25 cellular contexts compared by ENCODE assay signal in genomic region chr2:216870508-216871332, GRCh38. TPM values are rescaled to one million over a fixed set of nuclear protein-coding genes. Genes with fewer than 3 reads are reported as not detected.
A peak's percentile ranks its signal among the peaks of the same experiment; 100 is the strongest.
DNase-seq lines count a peak whose midpoint lies in the region; ATAC-seq, FAIRE-seq and TF ChIP-seq lines count a peak whose summit lies in the region.
"Had no signal": no experiment of that assay in that cellular context is flagged by ENCODE, and none has a peak within 500 bp of the region (broad histone marks: within the 10 kb centered on the region; RNA-seq: fewer than 3 reads in every experiment).

No MANE protein-coding gene starts in this region.

- no peak overlapping the region for H3K4me3 ChIP-seq in K562
- H3K4me3 ChIP-seq in HepG2 (replicated peaks in 1 of 3; ENCODE audit: insufficient read depth in 1 of 3, low read depth in 2 of 3, low read length in 3 of 3) = peak overlapping the region in 1 of 3 experiments; percentile 21; a peak in 1 of 6 replicates
- H3K4me3 ChIP-seq: GM12878, HAP-1 had no signal

- H3K27me3 Mint-ChIP-seq in nephron progenitor cell (ENCODE audit: low read depth, poor library complexity) (peaks cover 4% of the 10 kb centered on the region), type B pancreatic cell (no peaks in the 10 kb centered on the region)
- H3K27me3 Mint-ChIP-seq: CD4-positive, CD25-positive, alpha-beta regulatory T cell had no signal

- H3K9me3 ChIP-seq in K562 (replicated peaks; ENCODE audit: control insufficient read depth, insufficient read depth, low read depth, low read length) (no peaks in the 10 kb centered on the region), HepG2 (ENCODE audit: low read length) (no peaks in the 10 kb centered on the region)
- H3K9me3 ChIP-seq: HAP-1 had no signal

- POLR2A ChIA-PET in K562 (lab: Yijun Ruan, JAX) = no interaction called here
- POLR2A ChIA-PET in HepG2 (lab: Yijun Ruan, JAX) = no interaction called here

- DNase-seq in K562 (ENCODE audit: extremely low read depth in 1 of 4, low spot score in 3 of 4) (no peak), HepG2 (ENCODE audit: low spot score) (no peak), nephron progenitor cell (no peak), type B pancreatic cell (ENCODE audit: extremely low spot score, unreplicated experiment) (no peak), foreskin keratinocyte (no peak), NCI-H82 (lab: John Stamatoyannopoulos, UW) (no peak)
- DNase-seq in activated CD4-positive, alpha-beta T cell treated with anti-CD3 and anti-CD28 coated beads for 4 hours = no peak
- DNase-seq: C1 segment of cervical spinal cord; CD4-positive, CD25-positive, alpha-beta regulatory T cell; CD8-positive, alpha-beta T cell; DMS 273 treated with DMSO at 0.1 percent for 48 hours; DMS79; EL; GDM1; GOT3; HFFc6 had no signal

- no peak for TF ChIP-seq CTCF in K562 (IDR thresholded peaks at IDR 0.05 in 2 of 3, conservative IDR thresholded peaks at IDR 0.05 in 1 of 3; ENCODE audit: insufficient read depth in 2 of 3, low read depth in 1 of 3, low read length in 3 of 3)
- TF ChIP-seq CTCF in HepG2 (CRISPR knock-in tag; IDR thresholded peaks at IDR 0.05) = no peak
- no peak for TF ChIP-seq CTCF in nephron progenitor cell (IDR thresholded peaks at IDR 0.05)
- no peak for TF ChIP-seq CTCF in type B pancreatic cell (conservative IDR thresholded peaks at IDR 0.05)
- no peak for TF ChIP-seq CTCF in foreskin keratinocyte (conservative IDR thresholded peaks at IDR 0.05)

- H3K27ac ChIP-seq in K562 (ENCODE audit: extremely low read depth, low read depth, low read length) (no peak overlapping the region), HepG2 (ENCODE audit: extremely low read length, insufficient read depth, low read length) (peak overlapping the region; percentile 68), foreskin keratinocyte (no peak overlapping the region)

- in situ Hi-C loops in K562 (cut with MboI) = no loop called here
- in situ Hi-C loops in HepG2 (cut with HindIII; ENCODE audit: extremely low pct_ligation_motif_present, low pct_unique_long_range_greater_than_20kb) = no loop called here

- H3K4me1 ChIP-seq in K562 (replicated peaks in 1 of 2; ENCODE audit: control insufficient read depth in 2 of 2, insufficient read depth in 2 of 2, low read length in 2 of 2) = no peaks in the 10 kb centered on the region
- peaks cover 27% of the 10 kb centered on the region for H3K4me1 ChIP-seq in HepG2 (ENCODE audit: insufficient read depth, low read length)
- H3K4me1 ChIP-seq in foreskin keratinocyte = no peaks in the 10 kb centered on the region
- H3K4me1 ChIP-seq: HAP-1 had no signal

- TF ChIP-seq POLR2A in K562 (conservative IDR thresholded peaks at IDR 0.05) (no peak), HepG2 (IDR thresholded peaks at IDR 0.05; ENCODE audit: insufficient read depth in 1 of 2, low read depth in 2 of 2, low read length in 2 of 2) (no peak)

- BruUV-seq in K562 (replicated peaks; lab: Mats Ljungman, UMichigan) (no TSS peak), HepG2 (replicated peaks; lab: Mats Ljungman, UMichigan) (TSS peak; percentile 87)

- WGBS in K562 (ENCODE audit: insufficient coverage, low coverage, missing lambda C conversion rate) = 15% methylated on average over 3 of the region's 3 CpGs
- 65% methylated on average over 3 of the region's 3 CpGs for WGBS in HepG2 (ENCODE audit: low lambda C conversion rate)

- no peak overlapping the region for H3K9ac ChIP-seq in K562 (ENCODE audit: insufficient read depth in 1 of 2, low read depth in 2 of 2, low read length in 2 of 2)
- H3K9ac ChIP-seq in HepG2 (ENCODE audit: insufficient read depth, low read depth, low read length) = peak overlapping the region; percentile 55

- H3K9me3 Mint-ChIP-seq in nephron progenitor cell (peaks cover 25% of the 10 kb centered on the region), type B pancreatic cell (peaks cover 10% of the 10 kb centered on the region)
- H3K9me3 Mint-ChIP-seq: CD4-positive, CD25-positive, alpha-beta regulatory T cell; CD8-positive, alpha-beta T cell; HFFc6 had no signal

- no peak for FAIRE-seq in K562 (lab: Jason Lieb, UNC)
- no peak for FAIRE-seq in HepG2 (lab: Jason Lieb, UNC)
- FAIRE-seq: D721Med, GM12878, GM19239, H54 had no signal

- no peak for ATAC-seq in K562
- peak; percentile 71 for ATAC-seq in HepG2
- no peak for ATAC-seq in foreskin keratinocyte
- ATAC-seq in GM19328 (IDR thresholded peaks at IDR 0.05; ENCODE audit: unreplicated experiment) = no peak
- ATAC-seq: CD8-positive, alpha-beta T cell; GM12878 had no signal

- H3K36me3 ChIP-seq in K562 (ENCODE audit: control insufficient read depth, insufficient read depth, low read length) (no peaks in the 10 kb centered on the region), HepG2 (replicated peaks in 1 of 2; ENCODE audit: control insufficient read depth in 1 of 2, insufficient read depth in 2 of 2, low read length in 2 of 2) (no peaks in the 10 kb centered on the region)
- H3K36me3 ChIP-seq: HAP-1 had no signal

- H3K4me1 Mint-ChIP-seq in nephron progenitor cell (peaks cover 5% of the 10 kb centered on the region), type B pancreatic cell (ENCODE audit: unreplicated experiment) (no peaks in the 10 kb centered on the region)
- H3K4me1 Mint-ChIP-seq: CD4-positive, CD25-positive, alpha-beta regulatory T cell had no signal

- H3K4me2 ChIP-seq in K562 (ENCODE audit: insufficient read depth, low read length) = no peak overlapping the region
- H3K4me2 ChIP-seq in HepG2 (ENCODE audit: low read depth, low read length) = peak overlapping the region; percentile 45

- intact Hi-C loops in K562 (cut with micrococcal nuclease) (loop anchor here (10.0 kb wide), 1 partner anchor 294 kb away; no protein-coding TSS in a partner anchor), HepG2 (cut with micrococcal nuclease; ENCODE audit: unreplicated experiment) (no loop called here)

- H3K27ac Mint-ChIP-seq in nephron progenitor cell = no peak overlapping the region
- H3K27ac Mint-ChIP-seq in type B pancreatic cell = peak overlapping the region; percentile 24
- H3K27ac Mint-ChIP-seq: CD4-positive, CD25-positive, alpha-beta regulatory T cell; CD8-positive, alpha-beta T cell; HFFc6 had no signal

- H3K27me3 ChIP-seq in K562 (ENCODE audit: control insufficient read depth in 2 of 2, insufficient read depth in 2 of 2, low read length in 2 of 2) (no peaks in the 10 kb centered on the region), HepG2 (ENCODE audit: control insufficient read depth in 1 of 2, insufficient read depth in 2 of 2, low read length in 2 of 2) (no peaks in the 10 kb centered on the region), foreskin keratinocyte (no peaks in the 10 kb centered on the region)

- CTCF ChIA-PET in K562 (lab: Yijun Ruan, JAX; ENCODE audit: low intra/inter-chr PET ratio) (no interaction called here), HepG2 (lab: Yijun Ruan, JAX; ENCODE audit: low intra/inter-chr PET ratio, low total read pairs) (no interaction called here)

- peak overlapping the region; percentile 21 for H3K4me3 Mint-ChIP-seq in nephron progenitor cell
- no peak overlapping the region for H3K4me3 Mint-ChIP-seq in type B pancreatic cell
- H3K4me3 Mint-ChIP-seq: CD4-positive, CD25-positive, alpha-beta regulatory T cell; CD8-positive, alpha-beta T cell; HFFc6 had no signal

- H3K36me3 Mint-ChIP-seq in nephron progenitor cell (ENCODE audit: low read depth) = peaks cover 18% of the 10 kb centered on the region
- no peaks in the 10 kb centered on the region for H3K36me3 Mint-ChIP-seq in type B pancreatic cell
- H3K36me3 Mint-ChIP-seq: CD4-positive, CD25-positive, alpha-beta regulatory T cell; CD8-positive, alpha-beta T cell had no signal

- TF ChIP-seq EP300 in K562 (IDR thresholded peaks at IDR 0.05; ENCODE audit: low read length) = no peak
- no peak for TF ChIP-seq EP300 in HepG2 (IDR thresholded peaks at IDR 0.05; ENCODE audit: low read depth in 2 of 2, low read length in 2 of 2)
- no peak for TF ChIP-seq EP300 in HepG2 (CRISPR knock-in tag; IDR thresholded peaks at IDR 0.05; ENCODE audit: borderline replicate concordance)

- H4K20me1 ChIP-seq in K562 (replicated peaks; ENCODE audit: control insufficient read depth, insufficient read depth, low read length) = no peaks in the 10 kb centered on the region
- no peaks in the 10 kb centered on the region for H4K20me1 ChIP-seq in HepG2 (ENCODE audit: insufficient read depth, low read length)

- no peaks in the 10 kb centered on the region for H3K79me2 ChIP-seq in K562 (ENCODE audit: control insufficient read depth, insufficient read depth, low read length)
- H3K79me2 ChIP-seq in HepG2 (ENCODE audit: insufficient read depth, low read length) = no peaks in the 10 kb centered on the region

- TF ChIP-seq RAD21 in K562 (CRISPR knock-in tag; conservative IDR thresholded peaks at IDR 0.05 in 1 of 2, IDR thresholded peaks at IDR 0.05 in 1 of 2) (no peak), HepG2 (CRISPR knock-in tag; IDR thresholded peaks at IDR 0.05) (no peak)

- H2AFZ ChIP-seq in K562 (ENCODE audit: low read depth, low read length) = peak overlapping the region; percentile 50
- no peak overlapping the region for H2AFZ ChIP-seq in HepG2 (ENCODE audit: low read length)

- no peaks in the 10 kb centered on the region for H3K9me1 ChIP-seq in K562 (ENCODE audit: control insufficient read depth, insufficient read depth, low read length)

RNA-seq across cellular contexts. Expression of gene TNP1, which starts 10.9 kb away (rescaled TPM):
- not detected in 2 replicates for total RNA-seq in K562 (2011; cell fraction: chromatin; rRNA removed; ENCODE audit: low replicate concordance)
- not detected in 2 replicates for total RNA-seq in K562 (2011; cell fraction: nucleolus; rRNA removed)
- total RNA-seq in K562 (2011; cell fraction: nucleoplasm; rRNA removed) = not detected in 2 replicates
- total RNA-seq in K562 (2014; rRNA removed) (not detected in 2 replicates), K562 (2014; rRNA removed; fragmentation: Illumina TruSeq; extraction: Trizol) (not detected in 2 replicates), K562 (2015; rRNA removed; fragmentation: Illumina TruSeq; extraction: Trizol) (not detected in 2 replicates), K562 (2021) (not detected in 2 replicates), HepG2 (2016; rRNA removed; fragmentation: Illumina TruSeq; extraction: Trizol) (not detected in 2 replicates), type B pancreatic cell (ENCODE audit: low replicate concordance) (not detected in 2 replicates), foreskin keratinocyte (not detected in 2 replicates)
- polyA plus RNA-seq in K562 (2011; rRNA removed) (not detected in 2 replicates), K562 (2014; fragmentation: Illumina TruSeq; extraction: Trizol) (not detected in 2 replicates), K562 (2014; fragmentation: Nextera tagmentation; extraction: Ambion mirVana) (not detected), K562 (2014; rRNA removed) (not detected in 2 replicates), HepG2 (2011; rRNA removed) (not detected in 2 replicates), foreskin keratinocyte (not detected in 2 replicates)
- not detected in 2 replicates for polyA plus RNA-seq in K562 (2011; cell fraction: cytosol; rRNA removed)
- polyA plus RNA-seq in K562 (2011; cell fraction: nucleus; rRNA removed) = not detected in 2 replicates
- polyA plus RNA-seq in K562 (2012) = not detected in 2 replicates
- not detected in 2 replicates for polyA minus RNA-seq in K562 (2011; rRNA and poly(A)+ RNA removed)
- polyA minus RNA-seq in K562 (2011; cell fraction: cytosol; rRNA and poly(A)+ RNA removed) = not detected in 2 replicates
- not detected in 2 replicates for polyA minus RNA-seq in K562 (2011; cell fraction: nucleus; rRNA and poly(A)+ RNA removed)
- total RNA-seq in HepG2 (2016; cell fraction: cytosol; rRNA removed; fragmentation: Illumina TruSeq; extraction: Trizol; ENCODE audit: low read depth) = not detected in 2 replicates
- not detected in 2 replicates for total RNA-seq in HepG2 (2016; cell fraction: insoluble cytoplasmic fraction; rRNA removed; fragmentation: Illumina TruSeq; extraction: Trizol)
- not detected in 2 replicates for total RNA-seq in HepG2 (2016; cell fraction: membrane; rRNA removed; fragmentation: Illumina TruSeq; extraction: Trizol)
- total RNA-seq in HepG2 (2016; cell fraction: nucleus; rRNA removed; fragmentation: Illumina TruSeq; extraction: Trizol) = not detected in 2 replicates
- polyA plus RNA-seq in HepG2 (2011; cell fraction: cytosol; rRNA removed) = not detected in 2 replicates
- polyA plus RNA-seq in HepG2 (2011; cell fraction: nucleus; rRNA removed) = not detected in 2 replicates
- not detected in 2 replicates for polyA plus RNA-seq in HepG2 (2012)
- polyA plus RNA-seq in HepG2 (2016; cell fraction: cytosol; fragmentation: Illumina TruSeq; extraction: Trizol; ENCODE audit: low read depth) = 0.45 TPM in 1 of 2 replicates, not detected in the other
- not detected in 2 replicates for polyA plus RNA-seq in HepG2 (2016; cell fraction: insoluble cytoplasmic fraction; fragmentation: Illumina TruSeq; extraction: Trizol; ENCODE audit: low read depth)
- not detected in 2 replicates for polyA plus RNA-seq in HepG2 (2016; cell fraction: membrane; fragmentation: Illumina TruSeq; extraction: Trizol; ENCODE audit: low read depth)
- polyA plus RNA-seq in HepG2 (2016; cell fraction: nucleus; fragmentation: Illumina TruSeq; extraction: Trizol; ENCODE audit: insufficient read depth, low read depth) = not detected in 2 replicates
- polyA minus RNA-seq in HepG2 (2011; rRNA and poly(A)+ RNA removed; ENCODE audit: low replicate concordance) = not detected in 2 replicates
- polyA minus RNA-seq in HepG2 (2011; cell fraction: cytosol; rRNA and poly(A)+ RNA removed) = not detected in 2 replicates
- polyA minus RNA-seq in HepG2 (2011; cell fraction: nucleus; rRNA and poly(A)+ RNA removed) = not detected in 2 replicates
- total RNA-seq: A172; A673; CD4-positive, CD25-positive, alpha-beta regulatory T cell; CD8-positive, alpha-beta T cell; GM12878; HFFc6 had no signal
- polyA plus RNA-seq: BJ; CD4-positive, CD25-positive, alpha-beta regulatory T cell; GM12878 had no signal

Comparison
In these comparisons a context has a peak if more than half of its experiments do, and no peak if none do; other contexts are left out.
1. Of the 241 proteins assayed by ChIP-seq in both HepG2 and K562: peak only in HepG2: STAG1 and ZC3H4; only in K562: MEIS2; in both: none; in neither: 236; mixed calls (peak in some experiments, not most) for 2.